In the genomic region with DNA sequence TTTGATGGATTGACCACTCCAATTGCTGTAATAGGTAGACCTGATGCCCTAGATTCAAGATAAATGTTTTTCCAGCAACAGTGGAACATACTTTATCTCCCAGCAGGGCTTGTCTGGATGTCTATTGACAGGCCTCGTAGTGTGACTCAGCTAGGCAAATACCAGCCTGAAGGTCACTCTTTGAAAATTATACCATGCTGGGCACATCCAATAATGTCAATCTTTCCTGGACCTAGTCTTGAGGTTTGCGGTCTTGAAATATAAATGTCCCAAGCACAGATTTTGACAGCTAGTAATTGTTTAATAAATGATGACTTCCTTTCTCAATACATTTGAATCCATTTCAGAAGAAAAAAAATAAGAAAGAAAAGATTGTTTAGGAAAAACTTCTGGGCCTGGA, we compare ENCODE assay signal across 24 cellular contexts.
DNase-seq lines count a peak whose midpoint lies in the region; ATAC-seq, FAIRE-seq and TF ChIP-seq lines count a peak whose summit lies in the region.
"Had no signal": no experiment of that assay in that cellular context is flagged by ENCODE, and none has a peak within 500 bp of the region (broad histone marks: within the 10 kb centered on the region; RNA-seq: fewer than 3 reads in every experiment).

No MANE protein-coding gene starts in this region.

- no peak overlapping the region for H3K9ac ChIP-seq in PC-3 (ENCODE audit: low read length)

- no peak overlapping the region for H3K4me2 ChIP-seq in PC-3 (ENCODE audit: low read length)

- intact Hi-C loops in PC-3 (cut with micrococcal nuclease) = no loop called here

- H3K79me2 ChIP-seq in PC-3 (ENCODE audit: low read length) = no peaks in the 10 kb centered on the region

- H3K27ac ChIP-seq in PC-3 (ENCODE audit: low read length) (no peak overlapping the region), caudate nucleus (ENCODE audit: low read depth, low read length) (no peak overlapping the region)

- no peaks in the 10 kb centered on the region for H3K36me3 ChIP-seq in PC-3 (ENCODE audit: low read depth, low read length)
- H3K36me3 ChIP-seq: BE2C, HAP-1 had no signal

- H3K4me3 ChIP-seq in PC-3 (ENCODE audit: low read length) = no peak overlapping the region
- H3K4me3 ChIP-seq: GM12878, HAP-1, K562 had no signal

- DNase-seq in NCI-H748 (lab: John Stamatoyannopoulos, UW; ENCODE audit: unreplicated experiment) (peak; percentile 7), NCI-H748 treated with DMSO at 0.1 percent for 48 hours (lab: John Stamatoyannopoulos, UW) (no peak), PC-3 (peak; percentile 12), foreskin melanocyte (peak; percentile 20), urothelium cell line (ENCODE audit: low spot score) (peak; percentile 70), caudate nucleus (lab: John Stamatoyannopoulos, UW) (no peak), epidermal melanocyte (ENCODE audit: insufficient read length, low spot score) (no peak), NCI-H2227 treated with DMSO at 0.1 percent for 48 hours (lab: John Stamatoyannopoulos, UW) (no peak)
- DNase-seq: BE2C; Caco-2; CD4-positive, CD25-positive, alpha-beta regulatory T cell; EL; NCI-H1092 treated with DMSO at 0.1 percent for 48 hours; NCI-H187; NCI-H446 treated with DMSO at 0.1 percent for 48 hours; NCI-H82; RPMI8226; SHP77 treated with DMSO at 0.1 percent for 48 hours had no signal

- no peak for ATAC-seq in PC-3
- ATAC-seq: GM12878, K562, SK-N-SH treated with all-trans-retinoic acid at 6 μM for 48 hours had no signal

- no peaks in the 10 kb centered on the region for H3K27me3 ChIP-seq in PC-3 (ENCODE audit: low read length)
- H3K27me3 ChIP-seq: BE2C had no signal

- H4K20me1 ChIP-seq in PC-3 (ENCODE audit: low read length) = no peaks in the 10 kb centered on the region

- H3F3A ChIP-seq in PC-3 (ENCODE audit: low read length, unreplicated experiment) = no peaks in the 10 kb centered on the region

- no peaks in the 10 kb centered on the region for H3K4me1 ChIP-seq in PC-3 (ENCODE audit: insufficient read depth, low read length)
- H3K4me1 ChIP-seq: Caco-2, HAP-1 had no signal

- POLR2A ChIA-PET in PC-3 (lab: Charles Lee; ENCODE audit: unreplicated experiment) = no interaction called here

- CTCF ChIA-PET in PC-3 (lab: Charles Lee) = no interaction called here

- TF ChIP-seq CTCF in PC-3 (conservative IDR thresholded peaks at IDR 0.05; ENCODE audit: low read depth, low read length) = no peak

- H3K9me2 ChIP-seq in PC-3 (replicated peaks; ENCODE audit: low read length) = no peaks in the 10 kb centered on the region

- 0 out of 2 replicates have a peak, but pooled peaks cover 3% of the 10 kb centered on the region for H3K9me3 ChIP-seq in PC-3 (ENCODE audit: low read length)
- H3K9me3 ChIP-seq: BE2C, HAP-1 had no signal

- no TSS peak for BruUV-seq in PC-3 (replicated peaks; lab: Mats Ljungman, UMichigan)

- H2AFZ ChIP-seq in PC-3 (ENCODE audit: low read length) = no peak overlapping the region

- FAIRE-seq in urothelium cell line (lab: Jason Lieb, UNC) = no peak
- FAIRE-seq: A204.1, GM12878, GM19239, K562 had no signal

Comparison
In these comparisons a context has a peak if more than half of its experiments do, and no peak if none do; other contexts are left out.
1. DNase-seq: peak in NCI-H748 (single experiment), PC-3 (single experiment), foreskin melanocyte (single experiment) and urothelium cell line (single experiment); none in NCI-H748 treated with DMSO at 0.1 percent for 48 hours (single experiment), caudate nucleus (0 of 61), epidermal melanocyte (single experiment) and NCI-H2227 treated with DMSO at 0.1 percent for 48 hours (single experiment).